19 cellular contexts compared by ENCODE assay signal in genomic region chr6:3981917-3982316, GRCh38.
"Had no signal": no experiment of that assay in that cellular context is flagged by ENCODE, and none has a peak within 500 bp of the region (broad histone marks: within the 10 kb centered on the region; RNA-seq: fewer than 3 reads in every experiment).

No MANE protein-coding gene starts in this region.

- H3K4me3 ChIP-seq: coronary artery, dorsolateral prefrontal cortex, esophagus muscularis mucosa, gastroesophageal sphincter, heart left ventricle, hepatocyte, left lung, lower lobe of right lung, mucosa of descending colon had no signal

- H3K4me1 ChIP-seq: foreskin keratinocyte, lower lobe of right lung had no signal

- H3K27ac ChIP-seq: coronary artery, dorsolateral prefrontal cortex, esophagus muscularis mucosa, foreskin keratinocyte, gastroesophageal sphincter, heart left ventricle, hepatocyte, left lung, lower lobe of right lung had no signal

- H3K4me2 ChIP-seq: hepatocyte had no signal

- H3K36me3 ChIP-seq: esophagus muscularis mucosa, gastroesophageal sphincter, heart left ventricle, left lung, lower lobe of right lung had no signal

- H3K4me3 Mint-ChIP-seq: immature natural killer cell, mesothelial cell of epicardium had no signal

- H2AFZ ChIP-seq: hepatocyte had no signal

- ATAC-seq: foreskin keratinocyte, gastroesophageal sphincter, heart left ventricle, left cardiac atrium, left lung, left ventricle myocardium superior, lower lobe of right lung, mucosa of descending colon had no signal

- H3K27me3 ChIP-seq: dorsolateral prefrontal cortex, esophagus muscularis mucosa, foreskin keratinocyte, gastroesophageal sphincter, heart left ventricle, hepatocyte, left lung had no signal

- H3K27ac Mint-ChIP-seq: immature natural killer cell, mesothelial cell of epicardium had no signal

- H3K9me3 Mint-ChIP-seq: immature natural killer cell had no signal

- DNase-seq: dermis blood vessel endothelial cell; dorsolateral prefrontal cortex; effector CD4-positive, alpha-beta T cell; effector memory CD4-positive, alpha-beta T cell; foreskin keratinocyte; heart left ventricle; hypothalamus; immature natural killer cell; left cardiac atrium; left lung; left ventricle myocardium superior; lower lobe of right lung; mesenchymal stem cell; mucosa of descending colon had no signal

- H3K9me3 ChIP-seq: esophagus muscularis mucosa, gastroesophageal sphincter, heart left ventricle, left lung, lower lobe of right lung, mucosa of descending colon had no signal
